8 cellular contexts compared by ENCODE assay signal in the genomic region with DNA sequence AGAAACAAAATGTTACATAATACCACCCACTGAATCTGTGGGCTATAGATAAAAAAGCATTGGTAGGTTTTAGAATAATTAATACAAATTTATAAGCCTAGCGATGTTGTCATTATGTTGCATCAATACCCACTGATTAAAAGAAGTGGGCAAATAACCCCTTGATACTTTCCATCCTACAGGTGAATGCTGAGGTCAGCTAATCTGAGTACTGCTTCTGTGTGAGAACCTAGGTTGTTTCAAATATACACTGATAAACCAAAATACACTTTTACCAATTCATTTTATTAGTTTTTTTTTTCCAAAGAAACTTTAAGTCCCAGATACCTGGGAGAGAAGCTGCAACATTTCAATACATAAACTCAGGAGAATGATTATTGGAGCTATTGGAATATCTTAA.
"Had no signal": no experiment of that assay in that cellular context is flagged by ENCODE, and none has a peak within 500 bp of the region (broad histone marks: within the 10 kb centered on the region; RNA-seq: fewer than 3 reads in every experiment).

No MANE protein-coding gene starts in this region.

- FAIRE-seq: H54, HTR-8/SVneo had no signal

- H3K4me3 ChIP-seq: GM23248 had no signal

- H3K27ac ChIP-seq: GM23248, KMS-11 had no signal

- H3K4me2 ChIP-seq: KMS-11 had no signal

- DNase-seq: GM23248, GOT3, H9, HCEC 1CT, KBM-7 had no signal

- H3K9ac ChIP-seq: GM23248, KMS-11 had no signal

- H2AFZ ChIP-seq: GM23248 had no signal
